Comparison of ENCODE assay signal across 27 cellular contexts in genomic region chr12:80406253-80406652, GRCh38. TPM values are rescaled to one million over a fixed set of nuclear protein-coding genes. Genes with fewer than 3 reads are reported as not detected.
"Had no signal": no experiment of that assay in that cellular context is flagged by ENCODE, and none has a peak within 500 bp of the region (broad histone marks: within the 10 kb centered on the region; RNA-seq: fewer than 3 reads in every experiment).

No MANE protein-coding gene starts in this region.

- ATAC-seq: mucosa of descending colon; naive thymus-derived CD8-positive, alpha-beta T cell; right lobe of liver; upper lobe of right lung had no signal

- H3K4me3 ChIP-seq: hepatocyte, left ventricle myocardium inferior, lung, mucosa of descending colon, right atrium auricular region, right lobe of liver, suprapubic skin, thoracic aorta, tibial artery, upper lobe of right lung had no signal

- H3K27ac ChIP-seq: hepatocyte, left ventricle myocardium inferior, neutrophil, parathyroid adenoma, right atrium auricular region, right lobe of liver, suprapubic skin, thoracic aorta, tibial artery, upper lobe of right lung had no signal

- H3K27me3 ChIP-seq: hepatocyte, right atrium auricular region, right lobe of liver, suprapubic skin, tibial artery had no signal

- H3K36me3 ChIP-seq: left ventricle myocardium inferior, neutrophil, right atrium auricular region, right lobe of liver, suprapubic skin, thoracic aorta, tibial artery, upper lobe of right lung had no signal

- DNase-seq: islet precursor cell; left ventricle myocardium inferior; midbrain; mucosa of descending colon; naive thymus-derived CD8-positive, alpha-beta T cell; occipital lobe; right lobe of liver; stimulated activated CD4-positive, alpha-beta T cell treated with anti-CD3 and anti-CD28 coated beads, Interleukin-12 subunit alpha, Interleukin-12 subunit beta, amount 100 ng/mL, for 4 hours; stimulated activated CD4-positive, alpha-beta T cell treated with anti-CD3 and anti-CD28 coated beads, Interleukin-15, amount 100 ng/mL, for 24 hours; stimulated activated CD4-positive, alpha-beta T cell treated with anti-CD3 and anti-CD28 coated beads, Interleukin-2, amount 100 ng/mL, for 24 hours; stimulated activated CD4-positive, alpha-beta T cell treated with anti-CD3 and anti-CD28 coated beads, Interleukin-4, amount 100 ng/mL, for 1 hour; stimulated activated naive CD4-positive, alpha-beta T cell; tibial artery; trophoblast cell; upper lobe of right lung had no signal

- H3K4me1 ChIP-seq: left ventricle myocardium inferior, parathyroid adenoma, right atrium auricular region, right lobe of liver, suprapubic skin, tibial artery, upper lobe of right lung had no signal

- H3K27ac Mint-ChIP-seq: naive thymus-derived CD8-positive, alpha-beta T cell; nephron; stimulated activated naive CD8-positive, alpha-beta T cell treated with anti-CD3 and anti-CD28 coated beads, Interleukin-15, Interleukin-2, amounts not matched to agents 100 ng/mL and 50 ng/mL, for 24 hours had no signal

- FAIRE-seq: urothelium cell line had no signal

- H3K4me1 Mint-ChIP-seq: naive thymus-derived CD8-positive, alpha-beta T cell; nephron; neural crest cell had no signal

- H3K9me3 ChIP-seq: left ventricle myocardium inferior, mucosa of descending colon, neutrophil, right atrium auricular region, right lobe of liver, suprapubic skin, thoracic aorta, tibial artery, upper lobe of right lung had no signal

- H3K9me3 Mint-ChIP-seq: naive thymus-derived CD8-positive, alpha-beta T cell; nephron; neural crest cell; stimulated activated naive CD8-positive, alpha-beta T cell treated with anti-CD3 and anti-CD28 coated beads, Interleukin-15, Interleukin-2, amounts not matched to agents 100 ng/mL and 50 ng/mL, for 24 hours had no signal

- H3K36me3 Mint-ChIP-seq: naive thymus-derived CD8-positive, alpha-beta T cell had no signal

- H3K4me3 Mint-ChIP-seq: naive thymus-derived CD8-positive, alpha-beta T cell; nephron; neural crest cell; stimulated activated naive CD8-positive, alpha-beta T cell treated with anti-CD3 and anti-CD28 coated beads, Interleukin-15, Interleukin-2, amounts not matched to agents 100 ng/mL and 50 ng/mL, for 24 hours had no signal

RNA-seq across cellular contexts. Expression of gene PTPRQ, which starts 37.8 kb away (rescaled TPM):
- total RNA-seq: naive thymus-derived CD8-positive, alpha-beta T cell; neural crest cell; pulmonary artery endothelial cell had no signal
- polyA plus RNA-seq: hepatocyte; naive thymus-derived CD8-positive, alpha-beta T cell had no signal
